17 cellular contexts compared by ENCODE assay signal in the genomic region with DNA sequence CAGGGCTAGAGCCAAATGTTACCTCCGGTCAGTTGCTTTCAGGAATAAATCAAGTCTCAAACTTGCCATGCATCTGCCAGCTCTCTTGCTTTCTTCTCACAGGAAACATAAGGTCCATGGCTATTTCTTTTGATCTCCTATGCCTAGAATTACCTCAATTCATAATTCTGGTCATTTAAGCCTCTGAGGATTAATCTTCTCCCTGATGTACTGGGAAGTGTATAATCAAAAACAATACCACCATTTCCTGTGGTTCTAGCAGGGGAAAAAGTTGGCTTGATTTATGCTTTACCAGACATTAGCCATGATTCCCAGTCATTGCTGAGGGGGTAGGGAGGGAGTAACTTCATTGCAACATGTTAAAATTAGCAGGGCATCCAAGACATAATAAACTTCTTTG.
DNase-seq lines count a peak whose midpoint lies in the region; ATAC-seq, FAIRE-seq and TF ChIP-seq lines count a peak whose summit lies in the region.
"Had no signal": no experiment of that assay in that cellular context is flagged by ENCODE, and none has a peak within 500 bp of the region (broad histone marks: within the 10 kb centered on the region; RNA-seq: fewer than 3 reads in every experiment).

No MANE protein-coding gene starts in this region.

- no peak for ATAC-seq in HG03342 (IDR thresholded peaks at IDR 0.05; ENCODE audit: unreplicated experiment)

- CTCF ChIA-PET in A673 (lab: Charles Lee) = no interaction called here

- intact Hi-C loops in A673 (cut with micrococcal nuclease; ENCODE audit: unreplicated experiment) = no loop called here

- in situ Hi-C loops in astrocyte of the cerebellum (cut with HindIII; ENCODE audit: low sequenced_read_pairs) = no loop called here

- POLR2A ChIA-PET in A673 (lab: Charles Lee; ENCODE audit: low non-redundant PET) = no interaction called here

- H3K4me1 ChIP-seq in A673 (ENCODE audit: insufficient read depth, low read length, poor library complexity, severe bottlenecking) = no peaks in the 10 kb centered on the region

- FAIRE-seq in D721Med (lab: Jason Lieb, UNC) = no peak
- FAIRE-seq: G401.6, GM12891 had no signal

- no TSS peak for BruUV-seq in A673 (replicated peaks; lab: Mats Ljungman, UMichigan)

- peak; percentile 28 for DNase-seq in A673 (ENCODE audit: low spot score)
- peak; percentile 24 for DNase-seq in astrocyte of the cerebellum (ENCODE audit: low read depth)
- peak; percentile 29 for DNase-seq in fibroblast of pulmonary artery (ENCODE audit: low read depth)
- DNase-seq in left kidney (ENCODE audit: low read depth, low spot score) = peak; percentile 14
- DNase-seq in D721Med (ENCODE audit: insufficient read length, low spot score) = no peak
- DNase-seq in Kasumi-1 (lab: John Stamatoyannopoulos, UW) = no peak
- DNase-seq in SK-N-DZ (ENCODE audit: low spot score) = no peak
- DNase-seq: C1 segment of cervical spinal cord; CD4-positive, alpha-beta memory T cell; DMS153; DMS79 treated with DMSO at 0.1 percent for 48 hours; EL; GOT3; H9 had no signal

- H3K27me3 ChIP-seq in A673 (replicated peaks; ENCODE audit: insufficient read depth, low read depth, low read length, poor library complexity) = no peaks in the 10 kb centered on the region

- no peak overlapping the region for H3K27ac ChIP-seq in A673 (ENCODE audit: low read depth, low read length, poor library complexity, severe bottlenecking)

- H3K9me3 ChIP-seq in A673 (ENCODE audit: low read depth, low read length, poor library complexity, severe bottlenecking) = no peaks in the 10 kb centered on the region

- no peak for TF ChIP-seq CTCF in A673 (conservative IDR thresholded peaks at IDR 0.05; ENCODE audit: low read depth, low read length)
- no peak for TF ChIP-seq CTCF in astrocyte of the cerebellum (IDR thresholded peaks at IDR 0.05; ENCODE audit: low read depth, low read length, missing control alignments)
- no peak for TF ChIP-seq CTCF in fibroblast of pulmonary artery (IDR thresholded peaks at IDR 0.05; ENCODE audit: low read length, missing control alignments)
- no peak for TF ChIP-seq CTCF in D721Med (IDR thresholded peaks at IDR 0.05; ENCODE audit: insufficient read depth, missing control alignments)

- H3K4me3 ChIP-seq in A673 (ENCODE audit: low read depth, low read length, poor library complexity, severe bottlenecking) (no peak overlapping the region), astrocyte of the cerebellum (ENCODE audit: low read depth, low read length) (no peak overlapping the region), fibroblast of pulmonary artery (replicated peaks; ENCODE audit: low read depth, low read length) (no peak overlapping the region)

- H3K36me3 ChIP-seq in A673 (ENCODE audit: insufficient read depth, low read length, poor library complexity, severe bottlenecking) = no peaks in the 10 kb centered on the region

Comparison
In these comparisons a context has a peak if more than half of its experiments do, and no peak if none do; other contexts are left out.
1. DNase-seq: peak in A673 (single experiment), astrocyte of the cerebellum (single experiment), fibroblast of pulmonary artery (single experiment) and left kidney (single experiment); none in D721Med (single experiment), Kasumi-1 (0 of 2) and SK-N-DZ (single experiment).